Comparison of ENCODE assay signal across 27 cellular contexts in genomic region chr1:220928320-220928719, GRCh38. TPM values are rescaled to one million over a fixed set of nuclear protein-coding genes. Genes with fewer than 3 reads are reported as not detected.
"Had no signal": no experiment of that assay in that cellular context is flagged by ENCODE, and none has a peak within 500 bp of the region (broad histone marks: within the 10 kb centered on the region; RNA-seq: fewer than 3 reads in every experiment).

No MANE protein-coding gene starts in this region.

- H3K9me3 Mint-ChIP-seq: activated B cell treated with CpG ODN at 0.5 μM for 24 hours; activated CD4-positive, alpha-beta memory T cell treated with anti-CD3 and anti-CD28 coated beads, Interleukin-2, amount 10 ng/mL, durations not matched to agents 7 days and 5 days; activated CD4-positive, alpha-beta T cell treated with anti-CD3 and anti-CD28 coated beads, Interleukin-2, amount 10 ng/mL, durations not matched to agents 7 days and 5 days; activated naive CD4-positive, alpha-beta T cell treated with anti-CD3 and anti-CD28 coated beads for 36 hours; central memory CD8-positive, alpha-beta T cell; T-helper 1 cell treated with Interleukin-12 subunit alpha and Interleukin-12 subunit beta and Interleukin-4 antibody, amounts not matched to agents 30 μg/mL and 1 μg/mL, for 36 hours had no signal

- H3K4me1 Mint-ChIP-seq: activated CD4-positive, alpha-beta memory T cell treated with anti-CD3 and anti-CD28 coated beads, Interleukin-2, amount 10 ng/mL, durations not matched to agents 7 days and 5 days; activated CD4-positive, alpha-beta T cell treated with anti-CD3 and anti-CD28 coated beads, Interleukin-2, amount 10 ng/mL, durations not matched to agents 7 days and 5 days; activated T-helper 17 cell treated with anti-CD3 and anti-CD28 coated beads, Interleukin-2, amount 50 U/mL, for 72 hours; central memory CD8-positive, alpha-beta T cell had no signal

- H3K27ac Mint-ChIP-seq: activated B cell treated with CpG ODN at 0.5 μM for 24 hours; activated CD4-positive, alpha-beta memory T cell treated with anti-CD3 and anti-CD28 coated beads, Interleukin-2, amount 10 ng/mL, durations not matched to agents 7 days and 5 days; activated CD4-positive, alpha-beta T cell treated with anti-CD3 and anti-CD28 coated beads, Interleukin-2, amount 10 ng/mL, durations not matched to agents 7 days and 5 days; activated naive CD4-positive, alpha-beta T cell treated with anti-CD3 and anti-CD28 coated beads for 36 hours; activated naive CD8-positive, alpha-beta T cell; activated T-helper 17 cell treated with anti-CD3 and anti-CD28 coated beads, Interleukin-2, amount 50 U/mL, for 72 hours; brain; T-helper 1 cell treated with Interleukin-12 subunit alpha and Interleukin-12 subunit beta and Interleukin-4 antibody, amounts not matched to agents 30 μg/mL and 1 μg/mL, for 36 hours had no signal

- H3K36me3 Mint-ChIP-seq: activated naive CD8-positive, alpha-beta T cell; brain had no signal

- H3K4me3 ChIP-seq: SJSA1 had no signal

- H3K4me1 ChIP-seq: SJSA1 had no signal

- H3K9me3 ChIP-seq: SJSA1 had no signal

- H3K27me3 Mint-ChIP-seq: activated CD4-positive, alpha-beta memory T cell treated with anti-CD3 and anti-CD28 coated beads, Interleukin-2, amount 10 ng/mL, durations not matched to agents 7 days and 5 days; activated CD4-positive, alpha-beta T cell treated with anti-CD3 and anti-CD28 coated beads, Interleukin-2, amount 10 ng/mL, durations not matched to agents 7 days and 5 days; central memory CD8-positive, alpha-beta T cell had no signal

- DNase-seq: activated B cell treated with CpG ODN at 0.5 μM for 24 hours; activated CD4-positive, alpha-beta memory T cell treated with anti-CD3 and anti-CD28 coated beads, Interleukin-2, amount 10 ng/mL, durations not matched to agents 7 days and 5 days; activated CD4-positive, alpha-beta T cell treated with anti-CD3 and anti-CD28 coated beads for 1 hour; activated CD4-positive, alpha-beta T cell treated with anti-CD3 and anti-CD28 coated beads, Interleukin-2, amount 10 ng/mL, durations not matched to agents 7 days and 5 days; activated gamma-delta T cell; activated naive CD4-positive, alpha-beta T cell treated with anti-CD3 and anti-CD28 coated beads for 36 hours; activated T-cell treated with anti-CD3 and anti-CD28 coated beads for 4 hours; activated T-cell treated with anti-CD3 and anti-CD28 coated beads, Interleukin-2, amount 50 U/mL, for 48 hours; amygdala; MM.1S; NCI-H1092 treated with DMSO at 0.1 percent for 48 hours; NCI-H1436; NCI-H1694 treated with DMSO at 0.1 percent for 48 hours; NCI-H2029 treated with DMSO at 0.1 percent for 48 hours; NCI-H345; NCI-H510A; NCI-H526 treated with DMSO at 0.1 percent for 48 hours; NK-92 treated with Interleukin-12 subunit alpha and Interleukin-12 subunit beta, amount 100 ng/mL, for 24 hours had no signal

- H3K27ac ChIP-seq: KMS-11, SJSA1 had no signal

- H3K36me3 ChIP-seq: SJSA1 had no signal

- H3K4me3 Mint-ChIP-seq: activated B cell treated with CpG ODN at 0.5 μM for 24 hours; activated CD4-positive, alpha-beta memory T cell treated with anti-CD3 and anti-CD28 coated beads, Interleukin-2, amount 10 ng/mL, durations not matched to agents 7 days and 5 days; activated CD4-positive, alpha-beta T cell treated with anti-CD3 and anti-CD28 coated beads, Interleukin-2, amount 10 ng/mL, durations not matched to agents 7 days and 5 days; activated naive CD4-positive, alpha-beta T cell treated with anti-CD3 and anti-CD28 coated beads for 36 hours; activated naive CD8-positive, alpha-beta T cell; activated T-helper 17 cell treated with anti-CD3 and anti-CD28 coated beads, Interleukin-2, amount 50 U/mL, for 72 hours; brain; central memory CD8-positive, alpha-beta T cell; T-helper 1 cell treated with Interleukin-12 subunit alpha and Interleukin-12 subunit beta and Interleukin-4 antibody, amounts not matched to agents 30 μg/mL and 1 μg/mL, for 36 hours had no signal

- H3K27me3 ChIP-seq: SJSA1 had no signal

- ATAC-seq: activated T-helper 17 cell treated with anti-CD3 and anti-CD28 coated beads, Interleukin-2, amount 50 U/mL, for 72 hours; SK-N-SH treated with all-trans-retinoic acid at 6 μM for 48 hours had no signal

RNA-seq across cellular contexts. Expression of gene HLX, which starts 49.1 kb away (rescaled TPM):
- total RNA-seq: activated CD8-positive, alpha-beta memory T cell treated with anti-CD3 and anti-CD28 coated beads for 36 hours had no signal
